In the genomic region with DNA sequence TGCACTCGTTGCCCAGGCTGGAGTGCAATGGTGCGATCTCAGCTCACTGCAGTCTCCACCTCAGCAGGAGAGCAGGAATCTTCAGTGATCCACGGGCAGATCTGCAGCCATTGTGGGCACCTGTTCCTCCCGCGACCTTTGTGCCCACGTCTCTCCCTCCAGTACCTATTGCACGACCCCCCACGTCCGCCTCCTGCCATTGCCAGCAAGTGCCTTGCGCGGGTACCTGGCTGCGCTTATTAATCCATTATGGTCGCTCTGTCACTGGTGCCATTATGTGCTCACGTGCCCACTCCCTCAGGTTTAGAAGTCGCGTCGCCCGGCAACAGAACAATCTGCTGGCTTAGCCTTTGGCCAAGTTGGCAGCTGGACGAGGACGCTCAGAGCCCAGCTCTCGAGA, we compare ENCODE assay signal across 1 cellular context.
TF ChIP-seq lines count a peak whose summit lies in the region.

No MANE protein-coding gene starts in this region.

TF ChIP-seq in HepG2, 621 proteins besides CTCF, POLR2A, EP300 and RAD21:
- peak; percentile 3 for TF ChIP-seq ZNF407 (CRISPR knock-in tag; IDR thresholded peaks at IDR 0.05; ENCODE audit: not compliant biosample characterization)
- TF ChIP-seq DR1 (CRISPR knock-in tag; IDR thresholded peaks at IDR 0.05) = 0 out of 2 replicates have a peak, but pooled peaks have one; percentile 6
- peak; percentile 66; the same call in 1 of the 2 replicates for TF ChIP-seq ZNF280B (CRISPR knock-in tag; IDR thresholded peaks at IDR 0.05; ENCODE audit: borderline replicate concordance)
- TF ChIP-seq ZBTB38 (CRISPR knock-in tag; IDR thresholded peaks at IDR 0.05) = 0 out of 2 replicates have a peak, but pooled peaks have one; percentile 25
- TF ChIP-seq TAF1 (CRISPR knock-in tag; IDR thresholded peaks at IDR 0.05) = 0 out of 2 replicates have a peak, but pooled peaks have one; percentile 3
